ENCODE assay signal across 8 cellular contexts in the genomic region with DNA sequence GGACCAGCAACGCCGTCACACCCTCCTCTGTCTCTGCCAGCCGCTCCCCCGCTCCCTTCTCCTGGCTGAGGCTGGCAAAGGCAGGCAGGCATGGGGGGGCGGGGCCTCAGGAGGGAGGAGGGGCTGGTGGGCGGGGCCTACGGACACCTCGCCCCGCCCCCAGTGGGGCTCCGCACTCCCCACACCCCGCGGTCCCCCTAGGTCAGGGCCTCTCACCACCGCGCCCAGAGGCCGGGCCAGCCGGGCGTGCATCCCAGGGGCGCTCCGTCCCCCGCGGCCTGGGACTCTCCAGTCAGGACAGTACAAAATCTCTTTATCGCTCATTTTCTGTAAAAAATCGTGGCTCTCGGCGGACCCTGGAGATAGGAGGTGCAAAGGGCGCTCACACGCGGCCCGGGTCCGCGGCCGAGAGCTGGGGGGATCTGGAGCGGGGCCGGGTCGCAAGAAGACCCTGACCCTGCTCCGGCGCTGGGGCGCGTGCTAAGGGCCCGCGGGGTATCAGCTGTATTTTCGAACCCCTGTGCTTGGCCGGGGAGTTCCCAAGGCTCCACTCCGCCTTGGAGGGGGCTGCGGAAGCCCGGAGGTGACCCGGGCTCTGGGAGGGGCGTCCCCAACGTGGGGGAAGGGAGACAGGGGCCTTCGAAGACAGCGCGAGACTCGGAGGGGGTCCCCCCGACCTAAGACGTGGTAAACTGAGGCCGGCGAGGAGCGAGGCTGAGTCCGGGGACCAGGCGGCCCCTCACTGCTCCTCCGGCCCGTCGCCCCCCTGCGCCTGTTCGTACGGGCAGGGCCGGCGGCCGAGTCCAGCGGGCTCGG. TPM values are rescaled to one million over a fixed set of nuclear protein-coding genes. Genes with fewer than 3 reads are reported as not detected.
DNase-seq lines count a peak whose midpoint lies in the region; ATAC-seq and TF ChIP-seq lines count a peak whose summit lies in the region.
"Not testable (repeated sequence)": the region's sequence is repeated elsewhere in the genome, so short reads cannot be mapped to it uniquely, and the experiment has no call there.

No MANE protein-coding gene starts in this region.

- not testable (repeated sequence) for H3K4me1 Mint-ChIP-seq in activated naive CD4-positive, alpha-beta T cell treated with anti-CD3 and anti-CD28 coated beads, Interleukin-2, amount 50 U/mL, for 24 hours
- H3K4me1 Mint-ChIP-seq in naive thymus-derived CD4-positive, alpha-beta T cell, result peaks cover 0 to 11% (median 2%) of the 10 kb centered on the region in 7 donors

- not testable (repeated sequence) for H2AFZ ChIP-seq in SK-N-SH (ENCODE audit: low read depth)

- not testable (repeated sequence) for H3K9me2 ChIP-seq in SK-N-SH

- H3K4me3 ChIP-seq in SK-N-SH (ENCODE audit: low read depth in 2 of 2, low read length in 1 of 2), result peak overlapping the region in 1 of 2 experiments; percentile 41; a peak in 2 of 4 replicates
- peak overlapping the region; percentile 35 to 36 for H3K4me3 ChIP-seq in duodenal mucosa (ENCODE audit: low read depth in 1 of 2, low read length in 2 of 2)
- peak overlapping the region; percentile 64 for H3K4me3 ChIP-seq in left ventricle myocardium inferior
- H3K4me3 ChIP-seq in naive thymus-derived CD4-positive, alpha-beta T cell (ENCODE audit: low read length), result peak overlapping the region; percentile 27

- not testable (repeated sequence) for H3K9me3 ChIP-seq in SK-N-SH; duodenal mucosa (ENCODE audit: control insufficient read depth in 1 of 2, low read length in 2 of 2); left ventricle myocardium inferior (replicated peaks); naive thymus-derived CD4-positive, alpha-beta T cell (ENCODE audit: control insufficient read depth in 2 of 3, low read length in 3 of 3)

- in situ Hi-C loops in GM13977 (cut with MboI; ENCODE audit: low pct_unique_long_range_greater_than_20kb, low sequenced_read_pairs, unreplicated experiment), result not testable (repeated sequence)

- not testable (repeated sequence) for TF ChIP-seq RAD21 in SK-N-SH (IDR thresholded peaks at IDR 0.05; ENCODE audit: low read length)

- H3K4me3 Mint-ChIP-seq in activated naive CD4-positive, alpha-beta T cell treated with anti-CD3 and anti-CD28 coated beads, Interleukin-2, amount 50 U/mL, for 24 hours, result peak overlapping the region; percentile 79
- H3K4me3 Mint-ChIP-seq in naive thymus-derived CD4-positive, alpha-beta T cell, result peak overlapping the region in 9 of 10 donors; percentile 58 to 85 (median 75)

- POLR2A ChIA-PET in SK-N-SH (lab: Yijun Ruan, JAX); naive thymus-derived CD4-positive, alpha-beta T cell (lab: Charles Lee): not testable (repeated sequence)

- H3K9me3 Mint-ChIP-seq in activated naive CD4-positive, alpha-beta T cell treated with anti-CD3 and anti-CD28 coated beads, Interleukin-2, amount 50 U/mL, for 24 hours; naive thymus-derived CD4-positive, alpha-beta T cell: not testable (repeated sequence)

- H3K9ac ChIP-seq in SK-N-SH; duodenal mucosa (ENCODE audit: low read depth in 1 of 2, low read length in 2 of 2): not testable (repeated sequence)

- not testable (repeated sequence) for H3K4me1 ChIP-seq in SK-N-SH (ENCODE audit: control insufficient read depth in 1 of 2, insufficient read depth in 2 of 2, low read depth in 1 of 2, low read length in 1 of 2); duodenal mucosa (ENCODE audit: control insufficient read depth in 1 of 2, insufficient read depth in 2 of 2, low read length in 2 of 2); left ventricle myocardium inferior; naive thymus-derived CD4-positive, alpha-beta T cell (ENCODE audit: control insufficient read depth in 2 of 2, insufficient read depth in 2 of 2, low read length in 2 of 2)

- not testable (repeated sequence) for H3K79me2 ChIP-seq in SK-N-SH (ENCODE audit: insufficient read depth)

- not testable (repeated sequence) for H3K36me3 ChIP-seq in SK-N-SH (replicated peaks in 1 of 2; ENCODE audit: control insufficient read depth in 1 of 2, insufficient read depth in 2 of 2, low read length in 1 of 2); duodenal mucosa (ENCODE audit: control insufficient read depth in 1 of 2, insufficient read depth in 2 of 2, low read length in 2 of 2); left ventricle myocardium inferior; naive thymus-derived CD4-positive, alpha-beta T cell (ENCODE audit: control insufficient read depth in 2 of 3, insufficient read depth in 3 of 3, low read length in 3 of 3)

- TF ChIP-seq CTCF in GM13977 (IDR thresholded peaks at IDR 0.05; ENCODE audit: extremely low read depth, insufficient read depth, missing control alignments); SK-N-SH (IDR thresholded peaks at IDR 0.05); left ventricle myocardium inferior (IDR thresholded peaks at IDR 0.05; ENCODE audit: borderline replicate concordance): not testable (repeated sequence)

- intact Hi-C loops in left ventricle myocardium inferior (cut with micrococcal nuclease), result not testable (repeated sequence)
- intact Hi-C loops in naive thymus-derived CD4-positive, alpha-beta T cell (cut with micrococcal nuclease), result loop anchor here in 1 of 2 donors (5.0 kb wide), 2 partner anchors 263 to 858 kb away; a partner anchor contains a TSS

- not testable (repeated sequence) for H3K27me3 ChIP-seq in SK-N-SH (ENCODE audit: insufficient read depth); duodenal mucosa (ENCODE audit: control insufficient read depth in 1 of 2, insufficient read depth in 2 of 2, low read length in 2 of 2); left ventricle myocardium inferior (ENCODE audit: low read depth); naive thymus-derived CD4-positive, alpha-beta T cell (ENCODE audit: control insufficient read depth in 2 of 2, insufficient read depth in 2 of 2, low read length in 2 of 2)

- peaks cover 13% of the 10 kb centered on the region for H3K27me3 Mint-ChIP-seq in activated naive CD4-positive, alpha-beta T cell treated with anti-CD3 and anti-CD28 coated beads, Interleukin-2, amount 50 U/mL, for 24 hours
- H3K27me3 Mint-ChIP-seq in naive thymus-derived CD4-positive, alpha-beta T cell, result peaks cover 0 to 13% (median 5%) of the 10 kb centered on the region in 5 donors

- DNase-seq in Ammon's horn (ENCODE audit: low spot score) (peak; percentile 14), GM13977 (ENCODE audit: low spot score) (peak; percentile 27), SK-N-SH (peak; percentile 65)
- DNase-seq in left ventricle myocardium inferior, result not testable (repeated sequence)
- peak in 2 of 9 donors; percentile 18 to 48 for DNase-seq in naive thymus-derived CD4-positive, alpha-beta T cell
- peak; percentile 15 for DNase-seq in stimulated activated CD4-positive, alpha-beta T cell treated with anti-CD3 and anti-CD28 coated beads, Interleukin-15, amount 100 ng/mL, for 24 hours

- not testable (repeated sequence) for H3K36me3 Mint-ChIP-seq in activated naive CD4-positive, alpha-beta T cell treated with anti-CD3 and anti-CD28 coated beads, Interleukin-2, amount 50 U/mL, for 24 hours; naive thymus-derived CD4-positive, alpha-beta T cell

- peak overlapping the region; percentile 60; the same call in 1 of the 2 replicates for H3K4me2 ChIP-seq in SK-N-SH

- H4K20me1 ChIP-seq in SK-N-SH (ENCODE audit: insufficient read depth), result not testable (repeated sequence)

- not testable (repeated sequence) for ATAC-seq in naive thymus-derived CD4-positive, alpha-beta T cell

- 4% methylated on average over 23 of the region's 71 CpGs for WGBS in SK-N-SH (ENCODE audit: low lambda C conversion rate)

- H3K27ac Mint-ChIP-seq in activated naive CD4-positive, alpha-beta T cell treated with anti-CD3 and anti-CD28 coated beads, Interleukin-2, amount 50 U/mL, for 24 hours; naive thymus-derived CD4-positive, alpha-beta T cell: not testable (repeated sequence)

- H3F3A ChIP-seq in SK-N-SH (replicated peaks; ENCODE audit: insufficient read depth), result not testable (repeated sequence)

- TF ChIP-seq EP300 in SK-N-SH (IDR thresholded peaks at IDR 0.05; ENCODE audit: borderline replicate concordance in 1 of 2, low read depth in 1 of 2, low read length in 1 of 2), result not testable (repeated sequence)

- H3K27ac ChIP-seq in SK-N-SH (ENCODE audit: low read depth in 2 of 2, low read length in 1 of 2); duodenal mucosa (ENCODE audit: low read depth, low read length); left ventricle myocardium inferior (replicated peaks); naive thymus-derived CD4-positive, alpha-beta T cell (ENCODE audit: low read depth, low read length): not testable (repeated sequence)

- CTCF ChIA-PET in SK-N-SH (lab: Yijun Ruan, JAX), result interaction anchor here (0.6 kb wide), 1 partner anchor 264 kb away, joined by 3 read pairs; no protein-coding TSS in a partner anchor
- CTCF ChIA-PET in naive thymus-derived CD4-positive, alpha-beta T cell (lab: Charles Lee), result not testable (repeated sequence)

RNA-seq across cellular contexts. Expression of a gene that starts 28.9 kb away (rescaled TPM):
- polyA plus RNA-seq in SK-N-SH (2012; rRNA removed), result 30.0 and 47.1 TPM in 2 replicates
- 50.2 and 87.7 TPM in 2 replicates for polyA plus RNA-seq in SK-N-SH (2012; cell fraction: cytosol; rRNA removed)
- 47.8 and 71.4 TPM in 2 replicates for polyA plus RNA-seq in SK-N-SH (2012; cell fraction: nucleus; rRNA removed)
- total RNA-seq in left ventricle myocardium inferior, result 27.3 TPM
- 100 to 1,000 TPM in 1 of 5 experiments, 10 to 100 TPM in 4; 73.5 to 104 (median 84.9) TPM for total RNA-seq in naive thymus-derived CD4-positive, alpha-beta T cell
- polyA plus RNA-seq in naive thymus-derived CD4-positive, alpha-beta T cell, result 10 to 100 TPM; 20.5 to 22.2 TPM
